ENCODE assay signal across 20 cellular contexts in genomic region chr19:5243878-5244277, GRCh38.
DNase-seq lines count a peak whose midpoint lies in the region; ATAC-seq, FAIRE-seq and TF ChIP-seq lines count a peak whose summit lies in the region.
"Had no signal": no experiment of that assay in that cellular context is flagged by ENCODE, and none has a peak within 500 bp of the region (broad histone marks: within the 10 kb centered on the region; RNA-seq: fewer than 3 reads in every experiment).

No MANE protein-coding gene starts in this region.

- TF ChIP-seq RAD21 in K562 (CRISPR knock-in tag; conservative IDR thresholded peaks at IDR 0.05 in 1 of 2, IDR thresholded peaks at IDR 0.05 in 1 of 2), result no peak

- CTCF ChIA-PET in K562 (lab: Yijun Ruan, JAX; ENCODE audit: low intra/inter-chr PET ratio), result no interaction called here

- H3K9ac ChIP-seq in K562 (ENCODE audit: insufficient read depth in 1 of 2, low read depth in 2 of 2, low read length in 2 of 2), result no peak overlapping the region
- H3K9ac ChIP-seq: BLaER1 had no signal

- POLR2A ChIA-PET in K562 (lab: Yijun Ruan, JAX), result no interaction called here

- H3K9me1 ChIP-seq in K562 (ENCODE audit: control insufficient read depth, insufficient read depth, low read length), result no peaks in the 10 kb centered on the region

- TF ChIP-seq CTCF in K562 (IDR thresholded peaks at IDR 0.05 in 2 of 3, conservative IDR thresholded peaks at IDR 0.05 in 1 of 3; ENCODE audit: insufficient read depth in 2 of 3, low read depth in 1 of 3, low read length in 3 of 3), result no peak

- H3K4me3 ChIP-seq in K562, result no peak overlapping the region
- H3K4me3 ChIP-seq: BLaER1 had no signal

- BruUV-seq in K562 (replicated peaks; lab: Mats Ljungman, UMichigan), result no TSS peak

- FAIRE-seq in K562 (lab: Jason Lieb, UNC), result no peak
- FAIRE-seq: A204.1, G401.6, GM12892, H54 had no signal

- DNase-seq in left ventricle myocardium superior (no peak), Right ventricle myocardium superior (no peak), K562 (ENCODE audit: extremely low read depth in 1 of 4, low spot score in 3 of 4) (no peak), sciatic nerve (ENCODE audit: low spot score) (no peak), NCI-H1417 treated with DMSO at 0.1 percent for 48 hours (lab: John Stamatoyannopoulos, UW) (no peak), NAMALWA (ENCODE audit: low spot score) (no peak)
- DNase-seq: Caco-2; CD4-positive, CD25-positive, alpha-beta regulatory T cell; CD8-positive, alpha-beta T cell; DMS153; DND-41; GOT3; HCEC 1CT had no signal

- no peak for TF ChIP-seq POLR2A in K562 (conservative IDR thresholded peaks at IDR 0.05)

- H3K4me1 ChIP-seq in K562 (replicated peaks in 1 of 2; ENCODE audit: control insufficient read depth in 2 of 2, insufficient read depth in 2 of 2, low read length in 2 of 2), result peaks cover 2 to 21% of the 10 kb centered on the region in 2 experiments; a peak in 3 of 5 replicates
- H3K4me1 ChIP-seq: Caco-2 had no signal

- in situ Hi-C loops in K562 (cut with MboI), result no loop called here

- no peaks in the 10 kb centered on the region for H3K27me3 ChIP-seq in K562 (ENCODE audit: control insufficient read depth in 2 of 2, insufficient read depth in 2 of 2, low read length in 2 of 2)
- H3K27me3 ChIP-seq: BLaER1 had no signal

- no peak overlapping the region for H2AFZ ChIP-seq in K562 (ENCODE audit: low read depth, low read length)

- H4K20me1 ChIP-seq in K562 (replicated peaks; ENCODE audit: control insufficient read depth, insufficient read depth, low read length), result no peaks in the 10 kb centered on the region

- WGBS in K562 (ENCODE audit: insufficient coverage, low coverage, missing lambda C conversion rate), result 97% methylated on average over 24 of the region's 40 CpGs

- peak; percentile 14 for ATAC-seq in left ventricle myocardium superior
- ATAC-seq in Right ventricle myocardium superior (ENCODE audit: poor library complexity), result no peak
- no peak for ATAC-seq in K562
- ATAC-seq in sciatic nerve, result peak; percentile 11
- ATAC-seq: CD8-positive, alpha-beta T cell had no signal

- H3K79me2 ChIP-seq in K562 (ENCODE audit: control insufficient read depth, insufficient read depth, low read length), result no peaks in the 10 kb centered on the region

- H3K36me3 ChIP-seq in K562 (ENCODE audit: control insufficient read depth, insufficient read depth, low read length), result no peaks in the 10 kb centered on the region

- H3K9me3 ChIP-seq in K562 (replicated peaks; ENCODE audit: control insufficient read depth, insufficient read depth, low read depth, low read length), result no peaks in the 10 kb centered on the region
- H3K9me3 ChIP-seq: BLaER1, Caco-2 had no signal

- no peak overlapping the region for H3K27ac ChIP-seq in K562 (ENCODE audit: extremely low read depth, low read depth, low read length)
- H3K27ac ChIP-seq: 22Rv1, BLaER1, C4-2B had no signal

- no peak overlapping the region for H3K4me2 ChIP-seq in K562 (ENCODE audit: insufficient read depth, low read length)
- H3K4me2 ChIP-seq: BLaER1 had no signal

- intact Hi-C loops in left ventricle myocardium superior (cut with micrococcal nuclease), result no loop called here
- intact Hi-C loops in Right ventricle myocardium superior (cut with DNase I), result no loop called here
- intact Hi-C loops in K562 (cut with micrococcal nuclease), result no loop called here
- intact Hi-C loops in sciatic nerve (cut with DNase I), result no loop called here

- TF ChIP-seq EP300 in K562 (IDR thresholded peaks at IDR 0.05; ENCODE audit: low read length), result no peak

TF ChIP-seq in K562, 482 proteins besides CTCF, POLR2A, EP300 and RAD21:
- TF ChIP-seq, protein P1, sequence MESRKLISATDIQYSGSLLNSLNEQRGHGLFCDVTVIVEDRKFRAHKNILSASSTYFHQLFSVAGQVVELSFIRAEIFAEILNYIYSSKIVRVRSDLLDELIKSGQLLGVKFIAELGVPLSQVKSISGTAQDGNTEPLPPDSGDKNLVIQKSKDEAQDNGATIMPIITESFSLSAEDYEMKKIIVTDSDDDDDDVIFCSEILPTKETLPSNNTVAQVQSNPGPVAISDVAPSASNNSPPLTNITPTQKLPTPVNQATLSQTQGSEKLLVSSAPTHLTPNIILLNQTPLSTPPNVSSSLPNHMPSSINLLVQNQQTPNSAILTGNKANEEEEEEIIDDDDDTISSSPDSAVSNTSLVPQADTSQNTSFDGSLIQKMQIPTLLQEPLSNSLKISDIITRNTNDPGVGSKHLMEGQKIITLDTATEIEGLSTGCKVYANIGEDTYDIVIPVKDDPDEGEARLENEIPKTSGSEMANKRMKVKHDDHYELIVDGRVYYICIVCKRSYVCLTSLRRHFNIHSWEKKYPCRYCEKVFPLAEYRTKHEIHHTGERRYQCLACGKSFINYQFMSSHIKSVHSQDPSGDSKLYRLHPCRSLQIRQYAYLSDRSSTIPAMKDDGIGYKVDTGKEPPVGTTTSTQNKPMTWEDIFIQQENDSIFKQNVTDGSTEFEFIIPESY (CRISPR knock-in tag; IDR thresholded peaks at IDR 0.05), result peak; percentile 84
- TF ChIP-seq POLR2G (IDR thresholded peaks at IDR 0.05; ENCODE audit: low read depth, low read length) (0 out of 2 replicates have a peak, but pooled peaks have one; percentile 18), CTBP1 (IDR thresholded peaks at IDR 0.05; ENCODE audit: borderline replicate concordance) (no peak)
- TF ChIP-seq, protein P2, sequence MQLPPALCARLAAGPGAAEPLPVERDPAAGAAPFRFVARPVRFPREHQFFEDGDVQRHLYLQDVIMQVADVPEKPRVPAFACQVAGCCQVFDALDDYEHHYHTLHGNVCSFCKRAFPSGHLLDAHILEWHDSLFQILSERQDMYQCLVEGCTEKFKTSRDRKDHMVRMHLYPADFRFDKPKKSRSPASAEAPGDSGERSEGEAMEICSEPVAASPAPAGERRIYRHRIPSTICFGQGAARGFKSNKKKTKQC (CRISPR knock-in tag; IDR thresholded peaks at IDR 0.05), result no peak

Comparison
In these comparisons a context has a peak if more than half of its experiments do, and no peak if none do; other contexts are left out.
1. ATAC-seq: peak in left ventricle myocardium superior (single experiment) and sciatic nerve (single experiment); none in Right ventricle myocardium superior (single experiment) and K562 (single experiment).